Comparison of ENCODE assay signal across 7 cellular contexts in genomic region chr11:19557720-19558140, GRCh38.
DNase-seq lines count a peak whose midpoint lies in the region; ATAC-seq and TF ChIP-seq lines count a peak whose summit lies in the region.

No MANE protein-coding gene starts in this region.

- H3K4me3 Mint-ChIP-seq in activated naive CD4-positive, alpha-beta T cell treated with anti-CD3 and anti-CD28 coated beads, Interleukin-2, amount 10 ng/mL, durations not matched to agents 7 days and 5 days = no peak overlapping the region

- TF ChIP-seq POLR2A in uterus (IDR thresholded peaks at IDR 0.05) = no peak

- no peaks in the 10 kb centered on the region for H3K27me3 ChIP-seq in uterus

- peak; percentile 34 for DNase-seq in KG1 (lab: John Stamatoyannopoulos, UW)
- DNase-seq in SK-MEL-5 (ENCODE audit: low read depth, low spot score) = peak; percentile 87
- DNase-seq in activated naive CD4-positive, alpha-beta T cell treated with anti-CD3 and anti-CD28 coated beads, Interleukin-2, amount 10 ng/mL, durations not matched to agents 7 days and 5 days = peak; percentile 78
- peak; percentile 86 for DNase-seq in Right ventricle myocardium superior
- peak; percentile 95 for DNase-seq in posterior vena cava (ENCODE audit: low spot score)
- peak; percentile 71 to 76 for DNase-seq in uterus

- H3K4me1 Mint-ChIP-seq in activated naive CD4-positive, alpha-beta T cell treated with anti-CD3 and anti-CD28 coated beads, Interleukin-2, amount 10 ng/mL, durations not matched to agents 7 days and 5 days = no peaks in the 10 kb centered on the region

- H3K9me3 Mint-ChIP-seq in activated naive CD4-positive, alpha-beta T cell treated with anti-CD3 and anti-CD28 coated beads, Interleukin-2, amount 10 ng/mL, durations not matched to agents 7 days and 5 days = no peaks in the 10 kb centered on the region

- H3K27ac Mint-ChIP-seq in activated naive CD4-positive, alpha-beta T cell treated with anti-CD3 and anti-CD28 coated beads, Interleukin-2, amount 10 ng/mL, durations not matched to agents 7 days and 5 days = no peak overlapping the region

- in situ Hi-C loops in SK-MEL-5 (cut with HindIII; ENCODE audit: low pct_unique_long_range_greater_than_20kb, low sequenced_read_pairs) = no loop called here

- peak; percentile 85 for ATAC-seq in Right ventricle myocardium superior (ENCODE audit: poor library complexity)

- no peaks in the 10 kb centered on the region for H3K36me3 ChIP-seq in uterus

- no peaks in the 10 kb centered on the region for H3K36me3 Mint-ChIP-seq in activated naive CD4-positive, alpha-beta T cell treated with anti-CD3 and anti-CD28 coated beads, Interleukin-2, amount 10 ng/mL, durations not matched to agents 7 days and 5 days

- H3K27ac ChIP-seq in uterus = no peak overlapping the region

- no peaks in the 10 kb centered on the region for H3K9me3 ChIP-seq in uterus

- TF ChIP-seq CTCF in GM12872 (IDR thresholded peaks at IDR 0.05; ENCODE audit: insufficient read depth, low read depth, low read length) (peak; percentile 90), uterus (IDR thresholded peaks at IDR 0.05) (peak; percentile 73 to 77 (median 74))

- peaks cover 14% of the 10 kb centered on the region for H3K27me3 Mint-ChIP-seq in activated naive CD4-positive, alpha-beta T cell treated with anti-CD3 and anti-CD28 coated beads, Interleukin-2, amount 10 ng/mL, durations not matched to agents 7 days and 5 days

- no peak overlapping the region for H3K4me3 ChIP-seq in uterus

- intact Hi-C loops in Right ventricle myocardium superior (cut with DNase I) (loop anchor here (5.0 kb wide), 1 partner anchor 245 kb away; no protein-coding TSS in a partner anchor), posterior vena cava (cut with DNase I) (loop anchor here in 1 of 2 donors (5.0 kb wide), 1 partner anchor 345 kb away; no protein-coding TSS in a partner anchor), uterus (cut with DNase I; ENCODE audit: low total_unique reads) (loop anchor here (10.0 kb wide), 1 partner anchor 567 kb away; no protein-coding TSS in a partner anchor)

- no peaks in the 10 kb centered on the region for H3K4me1 ChIP-seq in uterus

- CTCF ChIA-PET in activated naive CD4-positive, alpha-beta T cell treated with anti-CD3 and anti-CD28 coated beads, Interleukin-2, amount 10 ng/mL, durations not matched to agents 7 days and 5 days (lab: Charles Lee) = interaction anchor here (0.7 to 2.1 kb wide), 11 partner anchors 11 to 575 kb away, joined by 3 to 8 read pairs (median 4); no protein-coding TSS in a partner anchor

Comparison
In these comparisons a context has a peak if more than half of its experiments do, and no peak if none do; other contexts are left out.
1. DNase-seq: peak in every context shown above with its lines; median percentile 95 in posterior vena cava; 87 in SK-MEL-5; 86 in Right ventricle myocardium superior; 78 in activated naive CD4-positive, alpha-beta T cell treated with anti-CD3 and anti-CD28 coated beads, Interleukin-2, amount 10 ng/mL, durations not matched to agents 7 days and 5 days; 74 in uterus; 34 in KG1.